In genomic region chr2:39741871-39742270, GRCh38 we compare ENCODE assay signal across 14 cellular contexts.
"Had no signal": no experiment of that assay in that cellular context is flagged by ENCODE, and none has a peak within 500 bp of the region (broad histone marks: within the 10 kb centered on the region; RNA-seq: fewer than 3 reads in every experiment).

No MANE protein-coding gene starts in this region.

- H3K9me3 Mint-ChIP-seq: activated CD4-positive, alpha-beta memory T cell treated with anti-CD3 and anti-CD28 coated beads for 36 hours; activated naive CD4-positive, alpha-beta T cell treated with anti-CD3 and anti-CD28 coated beads, Interleukin-2, amount 50 U/mL, for 72 hours; activated T-helper 1 cell treated with anti-CD3 and anti-CD28 coated beads, Interleukin-12 subunit alpha, Interleukin-12 subunit beta, Interleukin-2, Interleukin-4 antibody, amounts not matched to agents 30 ng/mL and 10 ng/mL and 1 ng/mL, durations not matched to agents 14 hours and 24 hours and 36 hours; effector memory CD8-positive, alpha-beta T cell; natural killer cell; stimulated activated naive B cell treated with anti-CD40 and anti-IgM and Interleukin-4, amounts not matched to agents 10 μg/mL and 1 μg/mL and 100 μg/mL, for 72 hours had no signal

- H3K9me3 ChIP-seq: adrenal gland, neutrophil, pancreas had no signal

- H3K4me1 ChIP-seq: adrenal gland, pancreas had no signal

- H3K4me3 ChIP-seq: adrenal gland, pancreas had no signal

- DNase-seq: activated CD4-positive, alpha-beta memory T cell treated with anti-CD3 and anti-CD28 coated beads for 36 hours; activated gamma-delta T cell treated with Interleukin-2 at 50 U/mL for 16 hours; activated T-cell treated with anti-CD3 and anti-CD28 coated beads for 4 hours; adrenal gland; effector memory CD8-positive, alpha-beta T cell; head of caudate nucleus; kidney glomerular epithelial cell; natural killer cell; pancreas; stimulated activated naive B cell treated with anti-CD40 and anti-IgM and Interleukin-4, amounts not matched to agents 10 μg/mL and 1 μg/mL and 100 μg/mL, for 72 hours had no signal

- H3K27ac Mint-ChIP-seq: activated CD4-positive, alpha-beta memory T cell treated with anti-CD3 and anti-CD28 coated beads for 36 hours; activated T-helper 1 cell treated with anti-CD3 and anti-CD28 coated beads, Interleukin-12 subunit alpha, Interleukin-12 subunit beta, Interleukin-2, Interleukin-4 antibody, amounts not matched to agents 30 ng/mL and 10 ng/mL and 1 ng/mL, durations not matched to agents 14 hours and 24 hours and 36 hours; natural killer cell; stimulated activated naive B cell treated with anti-CD40 and anti-IgM and Interleukin-4, amounts not matched to agents 10 μg/mL and 1 μg/mL and 100 μg/mL, for 72 hours had no signal

- ATAC-seq: activated naive CD4-positive, alpha-beta T cell treated with anti-CD3 and anti-CD28 coated beads, Interleukin-2, amount 50 U/mL, for 72 hours; effector memory CD8-positive, alpha-beta T cell; natural killer cell; pancreas; sciatic nerve; stimulated activated naive B cell treated with anti-CD40 and anti-IgM and Interleukin-4, amounts not matched to agents 10 μg/mL and 1 μg/mL and 100 μg/mL, for 72 hours had no signal

- H3K4me3 Mint-ChIP-seq: activated CD4-positive, alpha-beta memory T cell treated with anti-CD3 and anti-CD28 coated beads for 36 hours; activated T-helper 1 cell treated with anti-CD3 and anti-CD28 coated beads, Interleukin-12 subunit alpha, Interleukin-12 subunit beta, Interleukin-2, Interleukin-4 antibody, amounts not matched to agents 30 ng/mL and 10 ng/mL and 1 ng/mL, durations not matched to agents 14 hours and 24 hours and 36 hours; effector memory CD8-positive, alpha-beta T cell; natural killer cell; stimulated activated naive B cell treated with anti-CD40 and anti-IgM and Interleukin-4, amounts not matched to agents 10 μg/mL and 1 μg/mL and 100 μg/mL, for 72 hours had no signal

- H3K27ac ChIP-seq: adrenal gland, neutrophil, pancreas had no signal

- H3K27me3 Mint-ChIP-seq: activated CD4-positive, alpha-beta memory T cell treated with anti-CD3 and anti-CD28 coated beads for 36 hours; effector memory CD8-positive, alpha-beta T cell; stimulated activated naive B cell treated with anti-CD40 and anti-IgM and Interleukin-4, amounts not matched to agents 10 μg/mL and 1 μg/mL and 100 μg/mL, for 72 hours had no signal

- H3K27me3 ChIP-seq: adrenal gland, neutrophil, pancreas had no signal

- H3K36me3 ChIP-seq: adrenal gland had no signal
